In genomic region chr1:10430216-10431064, GRCh38 we compare ENCODE assay signal across 1 cellular context.
TF ChIP-seq lines count a peak whose summit lies in the region.

CENPS (plus strand) TSS chr1:10430433; CDS start chr1:10430518, 85 bp downstream.

TF ChIP-seq in HepG2, 621 proteins besides CTCF, POLR2A, EP300 and RAD21 (continued from another document and continues in another):
- TF ChIP-seq ZKSCAN8 (CRISPR knock-in tag; IDR thresholded peaks at IDR 0.05; ENCODE audit: borderline replicate concordance) (peak; percentile 23; the same call in 1 of the 2 replicates), FOXC1 (CRISPR knock-in tag; IDR thresholded peaks at IDR 0.05; ENCODE audit: borderline replicate concordance) (peak; percentile 96), ZNF615 (CRISPR knock-in tag; IDR thresholded peaks at IDR 0.05; ENCODE audit: borderline replicate concordance) (peak; percentile 66; the same call in 1 of the 2 replicates), ZNF431 (CRISPR knock-in tag; IDR thresholded peaks at IDR 0.05; ENCODE audit: borderline replicate concordance, low read depth) (peak; percentile 87; the same call in 1 of the 2 replicates), ZNF546 (CRISPR knock-in tag; conservative IDR thresholded peaks at IDR 0.05) (peak; percentile 97), ZFP37 (CRISPR knock-in tag; IDR thresholded peaks at IDR 0.05; ENCODE audit: borderline replicate concordance) (0 out of 2 replicates have a peak, but pooled peaks have one; percentile 26), ZNF556 (CRISPR knock-in tag; IDR thresholded peaks at IDR 0.05; ENCODE audit: borderline replicate concordance) (peak; percentile 89; the same call in 1 of the 2 replicates), BRF2 (CRISPR knock-in tag; IDR thresholded peaks at IDR 0.05) (peak; percentile 97), NFIC (IDR thresholded peaks at IDR 0.05; ENCODE audit: low read length) (no peak), ZNF142 (CRISPR knock-in tag; IDR thresholded peaks at IDR 0.05) (peak; percentile 88), MXD4 (CRISPR knock-in tag; IDR thresholded peaks at IDR 0.05) (peak; percentile 90), MAFG (CRISPR knock-in tag; IDR thresholded peaks at IDR 0.05) (no peak), WIZ (CRISPR knock-in tag; IDR thresholded peaks at IDR 0.05) (no peak), ZNF574 (CRISPR knock-in tag; IDR thresholded peaks at IDR 0.05) (peak; percentile 91), ZNF510 (CRISPR knock-in tag; IDR thresholded peaks at IDR 0.05; ENCODE audit: low read depth) (peak; percentile 93; the same call in 1 of the 2 replicates), KDM1A (CRISPR knock-in tag; IDR thresholded peaks at IDR 0.05) (no peak), REL (CRISPR knock-in tag; conservative IDR thresholded peaks at IDR 0.05) (peak; percentile 98), KLF9 (CRISPR knock-in tag; IDR thresholded peaks at IDR 0.05; ENCODE audit: low read depth) (peak; percentile 56; the same call in 1 of the 2 replicates), PAWR (CRISPR knock-in tag; IDR thresholded peaks at IDR 0.05; ENCODE audit: borderline replicate concordance) (no peak), ZBTB3 (CRISPR knock-in tag; IDR thresholded peaks at IDR 0.05; ENCODE audit: borderline replicate concordance, low read depth) (peak; percentile 90; the same call in 1 of the 2 replicates), RXRB (CRISPR knock-in tag; IDR thresholded peaks at IDR 0.05; ENCODE audit: borderline replicate concordance) (peak; percentile 27; the same call in 1 of the 2 replicates), FOSL1 (CRISPR knock-in tag; IDR thresholded peaks at IDR 0.05; ENCODE audit: borderline replicate concordance) (no peak), FLYWCH1 (CRISPR knock-in tag; IDR thresholded peaks at IDR 0.05) (peak; percentile 63; the same call in 1 of the 2 replicates), YEATS4 (CRISPR knock-in tag; IDR thresholded peaks at IDR 0.05; ENCODE audit: borderline replicate concordance) (peak; percentile 90), HMGXB3 (CRISPR knock-in tag; IDR thresholded peaks at IDR 0.05; ENCODE audit: borderline replicate concordance) (peak; percentile 21; the same call in 1 of the 2 replicates), ZNF703 (CRISPR knock-in tag; IDR thresholded peaks at IDR 0.05; ENCODE audit: borderline replicate concordance) (peak; percentile 86; the same call in 1 of the 2 replicates), HOXA5 (CRISPR knock-in tag; IDR thresholded peaks at IDR 0.05) (peak; percentile 83; the same call in 1 of the 2 replicates), ZNF709 (CRISPR knock-in tag; IDR thresholded peaks at IDR 0.05) (peak; percentile 82; the same call in 1 of the 2 replicates), KLF13 (CRISPR knock-in tag; IDR thresholded peaks at IDR 0.05) (peak; percentile 63; the same call in 1 of the 2 replicates), MAX (IDR thresholded peaks at IDR 0.05) (peak; percentile 99), BRD4 (CRISPR knock-in tag; IDR thresholded peaks at IDR 0.05) (peak; percentile 85), ZNF326 (CRISPR knock-in tag; IDR thresholded peaks at IDR 0.05; ENCODE audit: borderline replicate concordance) (no peak), XRCC5 (optimal IDR thresholded peaks at IDR 0.05; ENCODE audit: low read length) (peak; percentile 94), ZNF761 (CRISPR knock-in tag; conservative IDR thresholded peaks at IDR 0.05) (peak; percentile 83; the same call in 1 of the 2 replicates), ZNF430 (CRISPR knock-in tag; IDR thresholded peaks at IDR 0.05) (peak; percentile 95), ZSCAN5A (CRISPR knock-in tag; IDR thresholded peaks at IDR 0.05; ENCODE audit: borderline replicate concordance) (peak; percentile 71; the same call in 1 of the 2 replicates), GFI1 (CRISPR knock-in tag; IDR thresholded peaks at IDR 0.05; ENCODE audit: borderline replicate concordance) (peak; percentile 84; the same call in 1 of the 2 replicates), POGK (CRISPR knock-in tag; conservative IDR thresholded peaks at IDR 0.05) (peak; percentile 97), HIVEP1 (CRISPR knock-in tag; IDR thresholded peaks at IDR 0.05) (peak; percentile 43; the same call in 1 of the 2 replicates), RNF2 (conservative IDR thresholded peaks at IDR 0.05; ENCODE audit: low read depth) (peak; percentile 99), PHF8 (CRISPR knock-in tag; IDR thresholded peaks at IDR 0.05) (peak; percentile 92), JUN (CRISPR knock-in tag; IDR thresholded peaks at IDR 0.05) (peak; percentile 11; the same call in 1 of the 2 replicates), FOSL2 (CRISPR knock-in tag; IDR thresholded peaks at IDR 0.05) (no peak), TFAP4 (IDR thresholded peaks at IDR 0.05; ENCODE audit: borderline replicate concordance, low read depth) (peak; percentile 40; the same call in 1 of the 2 replicates), ZNF350 (CRISPR knock-in tag; IDR thresholded peaks at IDR 0.05; ENCODE audit: borderline replicate concordance, low read depth) (peak; percentile 76), ZNF629 (CRISPR knock-in tag; conservative IDR thresholded peaks at IDR 0.05) (peak; percentile 25; the same call in 1 of the 2 replicates), ZNF264 (CRISPR knock-in tag; IDR thresholded peaks at IDR 0.05) (peak; percentile 68; the same call in 1 of the 2 replicates)
